Comparison of ENCODE assay signal across 24 cellular contexts in genomic region chr2:141517180-141517851, GRCh38.
"Had no signal": no experiment of that assay in that cellular context is flagged by ENCODE, and none has a peak within 500 bp of the region (broad histone marks: within the 10 kb centered on the region; RNA-seq: fewer than 3 reads in every experiment).

No MANE protein-coding gene starts in this region.

- H3K9me3 ChIP-seq: heart right ventricle, left ventricle myocardium inferior, ovary, right atrium auricular region, right lobe of liver, stomach, testis, thyroid gland, transverse colon, upper lobe of right lung had no signal

- H3K27me3 ChIP-seq: hepatocyte, ovary, right atrium auricular region, right lobe of liver, stomach, testis, thyroid gland, transverse colon, upper lobe of right lung had no signal

- H3K27ac ChIP-seq: heart right ventricle, hepatocyte, left ventricle myocardium inferior, ovary, right atrium auricular region, right lobe of liver, stomach, testis, thyroid gland, transverse colon, upper lobe of right lung had no signal

- H3K79me2 ChIP-seq: hepatocyte had no signal

- DNase-seq: heart right ventricle; kidney glomerular epithelial cell; left colon; left ventricle myocardium inferior; mesendoderm; naive thymus-derived CD4-positive, alpha-beta T cell; ovary; right lobe of liver; stimulated activated CD4-positive, alpha-beta T cell treated with anti-CD3 and anti-CD28 coated beads, Interleukin-1b, Interleukin-23, amount 100 ng/mL, for 48 hours; stimulated activated CD4-positive, alpha-beta T cell treated with anti-CD3 and anti-CD28 coated beads, Interleukin-2, amount 100 ng/mL, for 48 hours; stimulated activated naive B cell treated with anti-CD40 and anti-IgM and Interleukin-4, amounts not matched to agents 10 μg/mL and 1 μg/mL and 100 μg/mL, for 72 hours; stimulated activated naive CD8-positive, alpha-beta T cell treated with anti-CD3 and anti-CD28 coated beads, Interleukin-15, Interleukin-2, amounts not matched to agents 100 U/mL and 50 U/mL, for 24 hours; stomach; testis; thyroid gland; transverse colon; upper lobe of right lung had no signal

- H3K4me1 ChIP-seq: heart right ventricle, right atrium auricular region, right lobe of liver, stomach, testis, transverse colon, upper lobe of right lung had no signal

- H3K4me2 ChIP-seq: hepatocyte, smooth muscle cell had no signal

- FAIRE-seq: keratinocyte, urothelium cell line had no signal

- H3K36me3 ChIP-seq: heart right ventricle, left ventricle myocardium inferior, ovary, right atrium auricular region, right lobe of liver, stomach, thyroid gland, transverse colon, upper lobe of right lung had no signal

- H2AFZ ChIP-seq: hepatocyte had no signal

- ATAC-seq: heart right ventricle; left colon; naive thymus-derived CD4-positive, alpha-beta T cell; natural killer cell treated with Interleukin-12 subunit alpha and Interleukin-12 subunit beta and Interleukin-15 and Interleukin-18, amount 100 ng/mL, for 72 hours; stimulated activated naive B cell treated with anti-CD40 and anti-IgM and Interleukin-4, amounts not matched to agents 10 μg/mL and 1 μg/mL and 100 μg/mL, for 72 hours; stimulated activated naive CD8-positive, alpha-beta T cell treated with anti-CD3 and anti-CD28 coated beads, Interleukin-15, Interleukin-2, amounts not matched to agents 100 U/mL and 50 U/mL, for 24 hours; upper lobe of right lung had no signal

- H3K4me3 ChIP-seq: heart right ventricle, hepatocyte, left ventricle myocardium inferior, lung, ovary, right atrium auricular region, right lobe of liver, smooth muscle cell, stomach, testis, thyroid gland, transverse colon, upper lobe of right lung had no signal
